Comparison of ENCODE assay signal across 18 cellular contexts in the genomic region with DNA sequence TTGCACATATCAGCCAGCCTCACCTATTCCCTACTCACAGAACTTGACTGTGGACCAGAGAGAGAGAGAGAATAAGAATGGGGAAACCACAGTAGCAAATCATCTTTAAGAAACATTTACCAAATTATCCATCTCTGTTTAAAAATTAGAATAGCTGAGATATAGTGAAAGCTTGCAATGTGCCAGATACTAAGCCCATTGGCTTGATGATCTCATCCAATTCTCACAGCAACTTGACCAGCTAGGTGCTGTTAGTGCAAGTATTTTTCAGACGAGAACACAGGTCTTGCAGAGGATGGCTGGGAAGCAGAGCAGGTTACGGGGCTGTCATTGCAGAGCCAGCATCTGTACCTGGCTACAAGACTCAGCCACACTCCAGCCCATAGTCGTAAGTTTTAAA. TPM values are rescaled to one million over a fixed set of nuclear protein-coding genes. Genes with fewer than 3 reads are reported as not detected.
DNase-seq lines count a peak whose midpoint lies in the region; ATAC-seq, FAIRE-seq and TF ChIP-seq lines count a peak whose summit lies in the region.
"Had no signal": no experiment of that assay in that cellular context is flagged by ENCODE, and none has a peak within 500 bp of the region (broad histone marks: within the 10 kb centered on the region; RNA-seq: fewer than 3 reads in every experiment).

No MANE protein-coding gene starts in this region.

- H4K8ac ChIP-seq in trophoblast cell (ENCODE audit: low read depth, low read length) = peak overlapping the region; percentile 1

- H2AFZ ChIP-seq in GM12878 (ENCODE audit: control insufficient read depth, low read depth, low read length) (no peak overlapping the region), trophoblast cell (ENCODE audit: insufficient read depth, low read length, poor library complexity) (no peak overlapping the region), GM23248 (no peak overlapping the region)

- RAD21 ChIA-PET in GM12878 (lab: Charles Lee; ENCODE audit: unreplicated experiment) = interaction anchor here (0.9 to 2.3 kb wide), 7 partner anchors 14 to 923 kb away, joined by 3 to 10 read pairs (median 3); no protein-coding TSS in a partner anchor

- DNase-seq in GM12878 (ENCODE audit: low read depth, low spot score) = no peak
- no peak for DNase-seq in trophoblast cell
- no peak for DNase-seq in GM23248
- DNase-seq in stimulated activated CD4-positive, alpha-beta T cell treated with anti-CD3 and anti-CD28 coated beads, Interleukin-1b, Interleukin-23, amount 100 ng/mL, for 48 hours = no peak
- DNase-seq: BE2C; CD4-positive, CD25-positive, alpha-beta regulatory T cell; EL; GF-D8; Kasumi-1; NCI-H1694; NCI-H2081; NCI-H2171; NCI-H524 treated with DMSO at 0.1 percent for 48 hours; SJCRH30 had no signal

- H3K27me3 ChIP-seq in GM12878 (replicated peaks in 1 of 2; ENCODE audit: control insufficient read depth in 2 of 2, insufficient read depth in 2 of 2, low read length in 1 of 2) (no peaks in the 10 kb centered on the region; a peak in 1 of 4 replicates), trophoblast cell (ENCODE audit: insufficient read depth, low read length) (no peaks in the 10 kb centered on the region), GM23248 (replicated peaks; ENCODE audit: insufficient read depth) (no peaks in the 10 kb centered on the region)
- H3K27me3 ChIP-seq: BE2C, SJCRH30 had no signal

- H3K9me3 ChIP-seq in GM12878 (replicated peaks; ENCODE audit: control insufficient read depth, insufficient read depth, low read length) (no peaks in the 10 kb centered on the region), trophoblast cell (ENCODE audit: insufficient read depth, low read depth, low read length) (peaks cover 1% of the 10 kb centered on the region), GM23248 (ENCODE audit: low read depth) (no peaks in the 10 kb centered on the region)
- H3K9me3 ChIP-seq: BE2C, SJCRH30 had no signal

- 40% methylated on average over 3 of the region's 3 CpGs for WGBS in GM12878 (ENCODE audit: insufficient coverage, insufficient replicate concordance, low lambda C conversion rate, missing lambda C conversion rate)
- no CpG with 5 or more reads among the region's 3 CpGs for WGBS in trophoblast cell (ENCODE audit: extremely low coverage, insufficient coverage, insufficient read length)
- 95 to 96% methylated on average over 3 of the region's 3 CpGs for WGBS in GM23248 (ENCODE audit: low coverage in 1 of 2, low lambda C conversion rate in 2 of 2, missing lambda C conversion rate in 2 of 2), 2 experiments

- H3K4me2 ChIP-seq in GM12878 (ENCODE audit: control insufficient read depth, insufficient read depth) (no peak overlapping the region), trophoblast cell (ENCODE audit: low read length) (no peak overlapping the region), GM23248 (ENCODE audit: unreplicated experiment) (no peak overlapping the region)

- intact Hi-C loops in GM12878 (cut with micrococcal nuclease; ENCODE audit: unreplicated experiment) = loop anchor here (2.0 to 10.0 kb wide), 2 partner anchors 49 to 921 kb away; no protein-coding TSS in a partner anchor

- no peak overlapping the region for H3K4ac ChIP-seq in trophoblast cell (ENCODE audit: low read depth, low read length)

- TF ChIP-seq POLR2A in GM12878 (IDR thresholded peaks at IDR 0.05; ENCODE audit: low read depth, low read length) = no peak

- H3K18ac ChIP-seq in trophoblast cell (ENCODE audit: low read length) = no peak overlapping the region

- H3K9ac ChIP-seq in GM12878 (ENCODE audit: control insufficient read depth, insufficient read depth, low read length) (no peak overlapping the region), trophoblast cell (ENCODE audit: low read length) (no peak overlapping the region), GM23248 (no peak overlapping the region)

- H2BK12ac ChIP-seq in trophoblast cell (ENCODE audit: low read length) = peak overlapping the region; percentile 82

- no peak overlapping the region for H3K27ac ChIP-seq in GM12878 (ENCODE audit: control insufficient read depth, insufficient read depth)
- H3K27ac ChIP-seq in trophoblast cell (ENCODE audit: low read depth, low read length) = no peak overlapping the region
- H3K27ac ChIP-seq in GM23248 = no peak overlapping the region
- H3K27ac ChIP-seq: SJCRH30 had no signal

- no peaks in the 10 kb centered on the region for H4K20me1 ChIP-seq in GM12878 (ENCODE audit: control insufficient read depth, insufficient read depth)
- no peaks in the 10 kb centered on the region for H4K20me1 ChIP-seq in GM23248 (ENCODE audit: insufficient read depth)

- H3K23ac ChIP-seq in trophoblast cell (ENCODE audit: low read length) = no peak overlapping the region

- FAIRE-seq in GM12878 (lab: Jason Lieb, UNC) = no peak
- FAIRE-seq: RCC 7860 had no signal

- ATAC-seq in GM18907 (IDR thresholded peaks at IDR 0.05; ENCODE audit: unreplicated experiment) = peak; percentile 67
- ATAC-seq in HG02981 (IDR thresholded peaks at IDR 0.05; ENCODE audit: unreplicated experiment) = peak; percentile 56
- peak; percentile 63 for ATAC-seq in GM12878
- ATAC-seq in GM18858 (IDR thresholded peaks at IDR 0.05; ENCODE audit: unreplicated experiment) = no peak

- SMC1A ChIA-PET in GM12878 (lab: Charles Lee; ENCODE audit: uncharacterized antibody, unreplicated experiment) = interaction anchor here (0.7 to 2.7 kb wide), 8 partner anchors 10 to 141 kb away, joined by 3 to 9 read pairs (median 4); no protein-coding TSS in a partner anchor

- H3K79me2 ChIP-seq in GM12878 (ENCODE audit: control insufficient read depth, insufficient read depth, low read length) (no peaks in the 10 kb centered on the region), trophoblast cell (ENCODE audit: control insufficient read depth, insufficient read depth, low read length, poor library complexity) (no peaks in the 10 kb centered on the region), GM23248 (ENCODE audit: insufficient read depth) (no peaks in the 10 kb centered on the region)

- in situ Hi-C loops in GM12878 (cut with MboI) = no loop called here
- in situ Hi-C loops in GM23248 (cut with MboI) = no loop called here

- H3K9me2 ChIP-seq in GM23248 (ENCODE audit: insufficient read depth) = no peaks in the 10 kb centered on the region

- TF ChIP-seq CTCF in GM12878 (IDR thresholded peaks at IDR 0.05 in 2 of 3, conservative IDR thresholded peaks at IDR 0.05 in 1 of 3; ENCODE audit: control insufficient read depth in 2 of 3, extremely low read depth in 1 of 3, insufficient read depth in 1 of 3, low read depth in 3 of 3, low read length in 3 of 3) = no peak

- peak overlapping the region; percentile 15 for H4K91ac ChIP-seq in trophoblast cell (ENCODE audit: low read depth, low read length)

- no peaks in the 10 kb centered on the region for H3K4me1 ChIP-seq in GM12878 (ENCODE audit: control insufficient read depth, insufficient read depth, low read length)
- H3K4me1 ChIP-seq in trophoblast cell (ENCODE audit: control insufficient read depth in 1 of 2, insufficient read depth in 2 of 2, low read length in 2 of 2) = peaks cover 0 to 5% of the 10 kb centered on the region in 2 experiments
- H3K4me1 ChIP-seq in GM23248 (ENCODE audit: insufficient read depth) = no peaks in the 10 kb centered on the region
- H3K4me1 ChIP-seq: BE2C, SJCRH30 had no signal

- H3K4me3 ChIP-seq in GM12878 (no peak overlapping the region), trophoblast cell (ENCODE audit: low read depth, low read length) (no peak overlapping the region), GM23248 (no peak overlapping the region)
- H3K4me3 ChIP-seq: SJCRH30 had no signal

- H3K36me3 ChIP-seq in GM12878 (ENCODE audit: control insufficient read depth in 2 of 2, insufficient read depth in 2 of 2, low read length in 1 of 2) (no peaks in the 10 kb centered on the region), trophoblast cell (ENCODE audit: control insufficient read depth in 1 of 2, insufficient read depth in 2 of 2, low read length in 2 of 2) (no peaks in the 10 kb centered on the region), GM23248 (ENCODE audit: low read depth) (no peaks in the 10 kb centered on the region)
- H3K36me3 ChIP-seq: BE2C, SJCRH30 had no signal

- no peaks in the 10 kb centered on the region for H3F3A ChIP-seq in GM23248 (ENCODE audit: insufficient read depth)

- POLR2A ChIA-PET in GM12878 (lab: Charles Lee) = no interaction called here

- peaks cover 4% of the 10 kb centered on the region for H3K79me1 ChIP-seq in trophoblast cell (ENCODE audit: low read length)

- no peak overlapping the region for H2BK120ac ChIP-seq in trophoblast cell (ENCODE audit: insufficient read depth, low read length, poor library complexity)

- CTCF ChIA-PET in GM12878 (lab: Yijun Ruan, JAX) = interaction anchor here (1.1 to 1.9 kb wide), 7 partner anchors 10 to 924 kb away, joined by 3 to 7 read pairs (median 3); no protein-coding TSS in a partner anchor

- no peak for TF ChIP-seq RAD21 in GM12878 (IDR thresholded peaks at IDR 0.05; ENCODE audit: insufficient read depth, low read depth, low read length)

- H2BK5ac ChIP-seq in trophoblast cell (ENCODE audit: low read depth, low read length, poor library complexity) = no peak overlapping the region

- H2AK5ac ChIP-seq in trophoblast cell (ENCODE audit: low read length) = no peak overlapping the region

- no TSS peak for BruUV-seq in GM12878 (replicated peaks; lab: Mats Ljungman, UMichigan)

- H3K14ac ChIP-seq in trophoblast cell (ENCODE audit: low read length) = peak overlapping the region; percentile 39

- H4K12ac ChIP-seq in trophoblast cell (ENCODE audit: low read depth, low read length) = no peak overlapping the region

- no peak for TF ChIP-seq EP300 in GM12878 (IDR thresholded peaks at IDR 0.05; ENCODE audit: borderline replicate concordance in 1 of 2, control insufficient read depth in 1 of 2, low read depth in 2 of 2, low read length in 2 of 2)

RNA-seq across cellular contexts. Expression of a gene that starts 50.9 kb away (rescaled TPM):
- 102 and 109 TPM in 2 replicates for total RNA-seq in GM12878 (2013; cell fraction: nucleolus; rRNA removed)
- total RNA-seq in GM12878 (2014; rRNA removed) = 17.6 and 19.9 TPM in 2 replicates
- 16.1 and 16.2 TPM in 2 replicates for total RNA-seq in GM12878 (2014; rRNA removed; fragmentation: Illumina TruSeq; extraction: Trizol)
- total RNA-seq in GM12878 (2021) = 42.1 and 47.3 TPM in 2 replicates
- 25.2 TPM for polyA plus RNA-seq in GM12878 (2011; ENCODE audit: low read depth)
- 31.5 and 32.0 TPM in 2 replicates for polyA plus RNA-seq in GM12878 (2011; rRNA removed)
- polyA plus RNA-seq in GM12878 (2011; cell fraction: cytosol; rRNA removed) = 29.9 and 31.3 TPM in 2 replicates
- polyA plus RNA-seq in GM12878 (2011; cell fraction: nucleus; rRNA removed) = 60.5 and 74.6 TPM in 2 replicates
- polyA plus RNA-seq in GM12878 (2012) = 49.8 and 49.9 TPM in 2 replicates
- 21.6 and 26.4 TPM in 2 replicates for polyA plus RNA-seq in GM12878 (2014; fragmentation: Illumina TruSeq; extraction: Trizol)
- polyA plus RNA-seq in GM12878 (2014; fragmentation: Nextera tagmentation; extraction: Ambion mirVana) = 10 to 100 TPM in 1 of 2 experiments, 1 to 10 TPM in 1; 7.4 to 15.4 TPM
- polyA plus RNA-seq in GM12878 (2014; rRNA removed) = 20.2 and 25.4 TPM in 2 replicates
- polyA plus RNA-seq in GM12878 (2016; fragmentation: Nextera tagmentation; extraction: Ambion mirVana) = 10 to 100 TPM; 48.6 to 54.1 TPM
- polyA minus RNA-seq in GM12878 (2011; rRNA and poly(A)+ RNA removed) = 78.3 and 96.8 TPM in 2 replicates
- 15.2 and 23.9 TPM in 2 replicates for polyA minus RNA-seq in GM12878 (2011; cell fraction: cytosol; rRNA and poly(A)+ RNA removed)
- polyA minus RNA-seq in GM12878 (2011; cell fraction: nucleus; rRNA and poly(A)+ RNA removed) = 201 and 273 TPM in 2 replicates
- polyA plus RNA-seq in trophoblast cell (2013) = 113 TPM in 2 replicates
- total RNA-seq in GM23248 (2014; rRNA removed; shearing (Covaris generic)) = 49.8 and 58.9 TPM in 2 replicates
- polyA plus RNA-seq in GM23248 (2016; fragmentation: Nextera tagmentation; extraction: Ambion mirVana) = 264 and 279 TPM in 2 replicates
